11 cellular contexts compared by ENCODE assay signal in the genomic region with DNA sequence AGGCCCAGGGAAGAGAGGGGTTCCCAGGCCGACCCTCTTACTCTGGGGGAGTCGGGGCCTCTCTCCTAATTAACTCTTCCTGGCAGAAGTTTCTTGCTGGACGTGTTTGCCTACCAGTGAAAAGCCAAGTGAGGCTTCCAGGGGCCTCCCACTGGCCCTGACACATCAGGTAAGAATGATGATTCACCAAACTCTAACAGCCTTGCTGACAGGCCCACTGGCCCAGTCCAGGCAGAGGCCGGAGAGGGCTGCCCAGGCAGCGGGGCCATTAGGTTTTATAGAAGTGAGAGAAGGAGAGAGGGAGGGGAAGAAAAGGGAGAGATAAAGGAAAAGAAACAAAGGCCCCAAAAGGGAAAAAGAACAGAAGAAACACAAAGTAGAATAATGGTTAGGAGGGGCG. TPM values are rescaled to one million over a fixed set of nuclear protein-coding genes. Genes with fewer than 3 reads are reported as not detected.
A peak's percentile ranks its signal among the peaks of the same experiment; 100 is the strongest.
DNase-seq lines count a peak whose midpoint lies in the region; ATAC-seq, FAIRE-seq and TF ChIP-seq lines count a peak whose summit lies in the region.
"Had no signal": no experiment of that assay in that cellular context is flagged by ENCODE, and none has a peak within 500 bp of the region (broad histone marks: within the 10 kb centered on the region; RNA-seq: fewer than 3 reads in every experiment).

No MANE protein-coding gene starts in this region.

- no peak overlapping the region for H3K4me2 ChIP-seq in K562 (ENCODE audit: insufficient read depth, low read length)

- peaks cover 5 to 11% of the 10 kb centered on the region in 2 donors for H3K4me1 Mint-ChIP-seq in natural killer cell treated with Interleukin-12 subunit alpha and Interleukin-12 subunit beta and Interleukin-15 and Interleukin-18, amount 100 ng/mL, for 72 hours (ENCODE audit: low read depth in 2 of 2)

- no peak overlapping the region for H3K27ac ChIP-seq in K562 (ENCODE audit: extremely low read depth, low read depth, low read length)
- H3K27ac ChIP-seq in heart right ventricle, result no peak overlapping the region
- H3K27ac ChIP-seq: ascending aorta, parathyroid adenoma had no signal

- no peaks in the 10 kb centered on the region for H3K36me3 ChIP-seq in K562 (ENCODE audit: control insufficient read depth, insufficient read depth, low read length)
- no peaks in the 10 kb centered on the region for H3K36me3 ChIP-seq in heart right ventricle
- H3K36me3 ChIP-seq: ascending aorta had no signal

- FAIRE-seq in K562 (lab: Jason Lieb, UNC), result no peak

- H3K9me1 ChIP-seq in K562 (ENCODE audit: control insufficient read depth, insufficient read depth, low read length), result no peaks in the 10 kb centered on the region

- no peak overlapping the region for H3K4me3 ChIP-seq in K562
- H3K4me3 ChIP-seq in heart right ventricle, result no peak overlapping the region
- H3K4me3 ChIP-seq: ascending aorta had no signal

- H4K20me1 ChIP-seq in K562 (replicated peaks; ENCODE audit: control insufficient read depth, insufficient read depth, low read length), result no peaks in the 10 kb centered on the region

- no peak for ATAC-seq in K562
- no peak for ATAC-seq in natural killer cell treated with Interleukin-12 subunit alpha and Interleukin-12 subunit beta and Interleukin-15 and Interleukin-18, amount 100 ng/mL, for 72 hours
- ATAC-seq in heart right ventricle, result no peak
- ATAC-seq in GM21360 (IDR thresholded peaks at IDR 0.05; ENCODE audit: unreplicated experiment), result no peak
- no peak for ATAC-seq in HG02885 (IDR thresholded peaks at IDR 0.05; ENCODE audit: poor library complexity, unreplicated experiment)

- peak overlapping the region in 1 of 2 donors; percentile 76 for H3K27ac Mint-ChIP-seq in natural killer cell treated with Interleukin-12 subunit alpha and Interleukin-12 subunit beta and Interleukin-15 and Interleukin-18, amount 100 ng/mL, for 72 hours

- BruUV-seq in K562 (replicated peaks; lab: Mats Ljungman, UMichigan), result no TSS peak

- TF ChIP-seq CTCF in K562 (IDR thresholded peaks at IDR 0.05 in 2 of 3, conservative IDR thresholded peaks at IDR 0.05 in 1 of 3; ENCODE audit: insufficient read depth in 2 of 3, low read depth in 1 of 3, low read length in 3 of 3) (no peak), heart right ventricle (IDR thresholded peaks at IDR 0.05) (no peak)

- H2AFZ ChIP-seq in K562 (ENCODE audit: low read depth, low read length), result no peak overlapping the region

- no peak overlapping the region for H3K9ac ChIP-seq in K562 (ENCODE audit: insufficient read depth in 1 of 2, low read depth in 2 of 2, low read length in 2 of 2)
- H3K9ac ChIP-seq: parathyroid adenoma had no signal

- peaks cover 2 to 10% of the 10 kb centered on the region in 2 experiments; a peak in 3 of 5 replicates for H3K4me1 ChIP-seq in K562 (replicated peaks in 1 of 2; ENCODE audit: control insufficient read depth in 2 of 2, insufficient read depth in 2 of 2, low read length in 2 of 2)
- H3K4me1 ChIP-seq in heart right ventricle, result peaks cover 0 to 10% (median 4%) of the 10 kb centered on the region in 9 donors
- H3K4me1 ChIP-seq: ascending aorta, parathyroid adenoma had no signal

- H3K36me3 Mint-ChIP-seq in natural killer cell treated with Interleukin-12 subunit alpha and Interleukin-12 subunit beta and Interleukin-15 and Interleukin-18, amount 100 ng/mL, for 72 hours, result no peaks in the 10 kb centered on the region

- H3K27me3 ChIP-seq in K562 (ENCODE audit: control insufficient read depth in 2 of 2, insufficient read depth in 2 of 2, low read length in 2 of 2) (peaks cover 3 to 8% of the 10 kb centered on the region in 2 experiments; a peak in 3 of 5 replicates), heart right ventricle (peaks cover 12 to 85% (median 57%) of the 10 kb centered on the region in 7 donors)

- peak overlapping the region; percentile 79 for H3K4me3 Mint-ChIP-seq in natural killer cell treated with Interleukin-12 subunit alpha and Interleukin-12 subunit beta and Interleukin-15 and Interleukin-18, amount 100 ng/mL, for 72 hours

- no peaks in the 10 kb centered on the region for H3K9me3 Mint-ChIP-seq in natural killer cell treated with Interleukin-12 subunit alpha and Interleukin-12 subunit beta and Interleukin-15 and Interleukin-18, amount 100 ng/mL, for 72 hours

- TF ChIP-seq POLR2A in K562 (conservative IDR thresholded peaks at IDR 0.05), result no peak

- POLR2A ChIA-PET in K562 (lab: Yijun Ruan, JAX), result no interaction called here

- WGBS in K562 (ENCODE audit: insufficient coverage, low coverage, missing lambda C conversion rate), result 6% methylated on average over 6 of the region's 6 CpGs
- WGBS in heart right ventricle, 2 donors, result 64 to 75% methylated on average over 6 of the region's 6 CpGs

- H3K9me3 ChIP-seq in K562 (replicated peaks; ENCODE audit: control insufficient read depth, insufficient read depth, low read depth, low read length) (no peaks in the 10 kb centered on the region), heart right ventricle (no peaks in the 10 kb centered on the region)
- H3K9me3 ChIP-seq: ascending aorta had no signal

- CTCF ChIA-PET in K562 (lab: Yijun Ruan, JAX; ENCODE audit: low intra/inter-chr PET ratio), result no interaction called here

- TF ChIP-seq RAD21 in K562 (CRISPR knock-in tag; conservative IDR thresholded peaks at IDR 0.05 in 1 of 2, IDR thresholded peaks at IDR 0.05 in 1 of 2), result no peak

- peaks cover 26 to 32% of the 10 kb centered on the region in 2 donors for H3K27me3 Mint-ChIP-seq in natural killer cell treated with Interleukin-12 subunit alpha and Interleukin-12 subunit beta and Interleukin-15 and Interleukin-18, amount 100 ng/mL, for 72 hours

- intact Hi-C loops in K562 (cut with micrococcal nuclease) (loop anchor here (2.0 to 10.0 kb wide), 2 partner anchors 19 to 87 kb away; no protein-coding TSS in a partner anchor), heart right ventricle (cut with DNase I) (loop anchor here in 1 of 10 donors (5.0 kb wide), 1 partner anchor 90 kb away; no protein-coding TSS in a partner anchor)

- DNase-seq in Daoy (ENCODE audit: low read depth), result peak; percentile 93
- peak; percentile 19 for DNase-seq in LHCN-M2 (ENCODE audit: low read depth)
- DNase-seq in K562 (ENCODE audit: extremely low read depth in 1 of 4, low spot score in 3 of 4), result peak in 1 of 4 experiments; percentile 27
- no peak for DNase-seq in natural killer cell treated with Interleukin-12 subunit alpha and Interleukin-12 subunit beta and Interleukin-15 and Interleukin-18, amount 100 ng/mL, for 72 hours (ENCODE audit: low spot score)
- DNase-seq in heart right ventricle, result no peak
- DNase-seq in COR-L47 (lab: John Stamatoyannopoulos, UW), result no peak
- DNase-seq: head of caudate nucleus had no signal

- in situ Hi-C loops in K562 (cut with MboI), result no loop called here

- no peaks in the 10 kb centered on the region for H3K79me2 ChIP-seq in K562 (ENCODE audit: control insufficient read depth, insufficient read depth, low read length)
- H3K79me2 ChIP-seq: parathyroid adenoma had no signal

- no peak for TF ChIP-seq EP300 in K562 (IDR thresholded peaks at IDR 0.05; ENCODE audit: low read length)

RNA-seq across cellular contexts. Expression of a gene that starts 50.8 kb away (rescaled TPM):
- total RNA-seq in Daoy (2014; rRNA removed; shearing (Covaris generic)), result under 0.01 TPM in 1 of 2 replicates, not detected in the other
- not detected in 2 replicates for total RNA-seq in LHCN-M2 (2014; rRNA removed)
- not detected for polyA plus RNA-seq in LHCN-M2 (2012)
- total RNA-seq in K562 (2011; cell fraction: chromatin; rRNA removed; ENCODE audit: low replicate concordance), result not detected in 2 replicates
- total RNA-seq in K562 (2011; cell fraction: nucleolus; rRNA removed), result not detected in 2 replicates
- total RNA-seq in K562 (2011; cell fraction: nucleoplasm; rRNA removed), result not detected in 2 replicates
- total RNA-seq in K562 (2014; rRNA removed), result not detected in 2 replicates
- total RNA-seq in K562 (2014; rRNA removed; fragmentation: Illumina TruSeq; extraction: Trizol), result not detected in 2 replicates
- total RNA-seq in K562 (2015; rRNA removed; fragmentation: Illumina TruSeq; extraction: Trizol), result not detected in 2 replicates
- total RNA-seq in K562 (2021), result not detected in 2 replicates
- not detected in 2 replicates for polyA plus RNA-seq in K562 (2011; rRNA removed)
- polyA plus RNA-seq in K562 (2011; cell fraction: cytosol; rRNA removed), result not detected in 2 replicates
- not detected in 2 replicates for polyA plus RNA-seq in K562 (2011; cell fraction: nucleus; rRNA removed)
- not detected in 2 replicates for polyA plus RNA-seq in K562 (2012)
- polyA plus RNA-seq in K562 (2014; fragmentation: Illumina TruSeq; extraction: Trizol), result not detected in 2 replicates
- not detected for polyA plus RNA-seq in K562 (2014; fragmentation: Nextera tagmentation; extraction: Ambion mirVana)
- not detected in 2 replicates for polyA plus RNA-seq in K562 (2014; rRNA removed)
- polyA minus RNA-seq in K562 (2011; rRNA and poly(A)+ RNA removed), result not detected in 2 replicates
- not detected in 2 replicates for polyA minus RNA-seq in K562 (2011; cell fraction: cytosol; rRNA and poly(A)+ RNA removed)
- not detected in 2 replicates for polyA minus RNA-seq in K562 (2011; cell fraction: nucleus; rRNA and poly(A)+ RNA removed)
- not detected for total RNA-seq in natural killer cell treated with Interleukin-12 subunit alpha and Interleukin-12 subunit beta and Interleukin-15 and Interleukin-18, amount 100 ng/mL, for 72 hours
- not detected for total RNA-seq in heart right ventricle
- not detected for polyA plus RNA-seq in heart right ventricle
- total RNA-seq: ascending aorta had no signal

Comparison
In these comparisons a context has a peak if more than half of its experiments do, and no peak if none do; other contexts are left out.
1. DNase-seq: peak in Daoy (single experiment) and LHCN-M2 (single experiment); none in natural killer cell treated with Interleukin-12 subunit alpha and Interleukin-12 subunit beta and Interleukin-15 and Interleukin-18, amount 100 ng/mL, for 72 hours (single experiment), heart right ventricle (0 of 2) and COR-L47 (single experiment).